ENCODE assay signal across 20 cellular contexts in the genomic region with DNA sequence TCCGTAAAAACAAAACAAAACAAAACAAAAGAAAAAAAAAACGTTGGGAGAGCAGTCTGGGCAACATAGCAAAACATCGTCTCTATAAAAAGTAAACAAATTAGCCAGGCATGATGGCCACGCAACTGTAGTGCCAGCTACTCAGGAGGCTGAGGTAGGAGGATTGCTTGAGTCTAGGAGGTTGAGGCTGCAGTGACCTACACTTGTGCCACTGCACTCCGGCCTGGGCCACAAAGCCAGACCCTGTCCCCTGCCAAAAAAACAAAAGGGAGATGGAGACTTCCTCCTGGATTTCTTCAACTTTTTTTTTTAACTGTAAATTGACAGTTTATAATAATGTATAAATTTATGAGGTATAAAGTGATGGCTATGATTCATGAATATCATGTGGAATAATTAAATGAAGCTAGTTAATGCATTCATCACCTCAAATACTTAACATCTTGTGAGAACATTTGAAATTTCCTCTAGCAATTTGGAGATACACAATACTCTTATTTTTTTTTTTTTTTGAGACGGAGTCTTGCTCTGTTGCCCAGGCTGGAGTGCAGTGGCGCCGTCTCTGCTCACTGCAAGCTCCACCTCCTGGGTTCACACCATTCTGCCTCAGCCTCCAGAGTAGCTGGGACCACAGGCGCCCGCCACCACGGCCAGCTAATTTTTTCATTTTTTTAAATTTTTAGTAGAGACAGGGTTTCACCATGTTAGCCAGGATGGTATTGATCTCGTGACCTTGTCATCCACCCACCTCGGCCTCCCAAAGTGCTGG. TPM values are rescaled to one million over a fixed set of nuclear protein-coding genes. Genes with fewer than 3 reads are reported as not detected.
DNase-seq lines count a peak whose midpoint lies in the region; ATAC-seq, FAIRE-seq and TF ChIP-seq lines count a peak whose summit lies in the region.
"Had no signal": no experiment of that assay in that cellular context is flagged by ENCODE, and none has a peak within 500 bp of the region (broad histone marks: within the 10 kb centered on the region; RNA-seq: fewer than 3 reads in every experiment).

No MANE protein-coding gene starts in this region.

- no peak for ATAC-seq in activated CD4-positive, alpha-beta T cell treated with anti-CD3 and anti-CD28 coated beads for 36 hours
- ATAC-seq in GM12878 (no peak), GM21529 (IDR thresholded peaks at IDR 0.05; ENCODE audit: unreplicated experiment) (no peak), GM19455 (IDR thresholded peaks at IDR 0.05; ENCODE audit: unreplicated experiment) (no peak)

- no peak for FAIRE-seq in GM12878 (lab: Jason Lieb, UNC)
- FAIRE-seq: islet of Langerhans had no signal

- BruUV-seq in GM12878 (replicated peaks; lab: Mats Ljungman, UMichigan), result TSS peak; percentile 36

- CTCF ChIA-PET in activated CD4-positive, alpha-beta T cell treated with anti-CD3 and anti-CD28 coated beads for 36 hours (lab: Charles Lee), result interaction anchor here (0.6 kb wide), 3 partner anchors 79 to 237 kb away, joined by 3 to 4 read pairs (median 3); no protein-coding TSS in a partner anchor
- CTCF ChIA-PET in GM12878 (lab: Yijun Ruan, JAX), result interaction anchor here (0.6 kb wide), 2 partner anchors 70 to 1190 kb away, joined by 3 read pairs; no protein-coding TSS in a partner anchor

- H3K36me3 ChIP-seq in Karpas-422 (ENCODE audit: insufficient read depth, low read length) (peaks cover 28% of the 10 kb centered on the region), GM12878 (ENCODE audit: control insufficient read depth in 2 of 2, insufficient read depth in 2 of 2, low read length in 1 of 2) (peaks cover 0 to 7% of the 10 kb centered on the region in 2 experiments; a peak in 3 of 4 replicates), neural progenitor cell (no peaks in the 10 kb centered on the region)
- H3K36me3 ChIP-seq: neutrophil had no signal

- DNase-seq in activated CD4-positive, alpha-beta T cell treated with anti-CD3 and anti-CD28 coated beads for 36 hours, result no peak
- DNase-seq in activated CD4-positive, alpha-beta T cell treated with anti-CD3 and anti-CD28 coated beads, Interleukin-2, amount 50 U/mL, for 1 hour, result no peak
- no peak for DNase-seq in Karpas-422
- DNase-seq in GM12878 (ENCODE audit: low read depth, low spot score), result no peak
- DNase-seq in neural progenitor cell (ENCODE audit: low spot score), result no peak
- no peak for DNase-seq in HuH-7.5 (ENCODE audit: low spot score)
- DNase-seq: activated CD4-positive, alpha-beta T cell treated with anti-CD3 and anti-CD28 coated beads for 1 hour; adrenal gland; caudate nucleus; IMR-90; NCI-H2081; NCI-H524; stimulated activated naive CD4-positive, alpha-beta T cell; upper lobe of left lung had no signal

- H3K27me3 Mint-ChIP-seq in activated CD4-positive, alpha-beta T cell treated with anti-CD3 and anti-CD28 coated beads for 36 hours, result no peaks in the 10 kb centered on the region
- no peaks in the 10 kb centered on the region for H3K27me3 Mint-ChIP-seq in neural progenitor cell (ENCODE audit: insufficient read depth, low read depth)
- H3K27me3 Mint-ChIP-seq: memory B cell had no signal

- no peaks in the 10 kb centered on the region for H3K27me3 ChIP-seq in Karpas-422 (ENCODE audit: low read length)
- no peaks in the 10 kb centered on the region for H3K27me3 ChIP-seq in GM12878 (replicated peaks in 1 of 2; ENCODE audit: control insufficient read depth in 2 of 2, insufficient read depth in 2 of 2, low read length in 1 of 2)
- no peaks in the 10 kb centered on the region for H3K27me3 ChIP-seq in neural progenitor cell
- H3K27me3 ChIP-seq: adrenal gland, neutrophil, upper lobe of left lung had no signal

- H3K4me1 ChIP-seq in Karpas-422 (ENCODE audit: low read length), result peaks cover 27% of the 10 kb centered on the region
- H3K4me1 ChIP-seq in GM12878 (ENCODE audit: control insufficient read depth, insufficient read depth, low read length), result peaks cover 12% of the 10 kb centered on the region
- no peaks in the 10 kb centered on the region for H3K4me1 ChIP-seq in neural progenitor cell
- H3K4me1 ChIP-seq: adrenal gland had no signal

- no peak for TF ChIP-seq EP300 in GM12878 (IDR thresholded peaks at IDR 0.05; ENCODE audit: borderline replicate concordance in 1 of 2, control insufficient read depth in 1 of 2, low read depth in 2 of 2, low read length in 2 of 2)

- no peak overlapping the region for H2AFZ ChIP-seq in Karpas-422 (ENCODE audit: low read length)
- H2AFZ ChIP-seq in GM12878 (ENCODE audit: control insufficient read depth, low read depth, low read length), result no peak overlapping the region
- no peak overlapping the region for H2AFZ ChIP-seq in neural progenitor cell (replicated peaks)

- intact Hi-C loops in activated CD4-positive, alpha-beta T cell treated with anti-CD3 and anti-CD28 coated beads for 36 hours (cut with DNase I, micrococcal nuclease), result no loop called here
- intact Hi-C loops in GM12878 (cut with micrococcal nuclease; ENCODE audit: unreplicated experiment), result loop anchor here (2.0 kb wide), 1 partner anchor 23 kb away; a partner anchor contains a TSS

- in situ Hi-C loops in GM12878 (cut with MboI), result no loop called here

- peaks cover 10% of the 10 kb centered on the region for H3F3A ChIP-seq in neural progenitor cell (ENCODE audit: low read depth)

- no peak overlapping the region for H3K27ac ChIP-seq in Karpas-422 (ENCODE audit: low read length)
- H3K27ac ChIP-seq in GM12878 (ENCODE audit: control insufficient read depth, insufficient read depth), result no peak overlapping the region
- no peak overlapping the region for H3K27ac ChIP-seq in neural progenitor cell
- H3K27ac ChIP-seq: adrenal gland, neutrophil, upper lobe of left lung had no signal

- no peak overlapping the region for H3K9ac ChIP-seq in Karpas-422 (ENCODE audit: low read length)
- H3K9ac ChIP-seq in GM12878 (ENCODE audit: control insufficient read depth, insufficient read depth, low read length), result no peak overlapping the region
- no peak overlapping the region for H3K9ac ChIP-seq in neural progenitor cell

- no peak for TF ChIP-seq RAD21 in GM12878 (IDR thresholded peaks at IDR 0.05; ENCODE audit: insufficient read depth, low read depth, low read length)

- RAD21 ChIA-PET in GM12878 (lab: Charles Lee; ENCODE audit: unreplicated experiment), result no interaction called here

- H4K20me1 ChIP-seq in Karpas-422 (ENCODE audit: insufficient read depth, low read depth, low read length), result no peaks in the 10 kb centered on the region
- H4K20me1 ChIP-seq in GM12878 (ENCODE audit: control insufficient read depth, insufficient read depth), result no peaks in the 10 kb centered on the region
- H4K20me1 ChIP-seq in neural progenitor cell (ENCODE audit: low read depth), result peaks cover 13% of the 10 kb centered on the region

- peaks cover 23% of the 10 kb centered on the region for H3K4me1 Mint-ChIP-seq in activated CD4-positive, alpha-beta T cell treated with anti-CD3 and anti-CD28 coated beads for 36 hours
- H3K4me1 Mint-ChIP-seq in neural progenitor cell, result peaks cover 2% of the 10 kb centered on the region

- no peaks in the 10 kb centered on the region for H3K9me2 ChIP-seq in Karpas-422 (replicated peaks; ENCODE audit: insufficient read depth, low read length)

- H3K4me3 Mint-ChIP-seq in activated CD4-positive, alpha-beta T cell treated with anti-CD3 and anti-CD28 coated beads for 36 hours, result peak overlapping the region; percentile 83
- H3K4me3 Mint-ChIP-seq in neural progenitor cell, result peak overlapping the region; percentile 62
- H3K4me3 Mint-ChIP-seq: memory B cell had no signal

- no peak for TF ChIP-seq POLR2A in GM12878 (IDR thresholded peaks at IDR 0.05; ENCODE audit: low read depth, low read length)

- no peaks in the 10 kb centered on the region for H3K9me3 Mint-ChIP-seq in activated CD4-positive, alpha-beta T cell treated with anti-CD3 and anti-CD28 coated beads for 36 hours (ENCODE audit: low read depth)
- H3K9me3 Mint-ChIP-seq in neural progenitor cell, result no peaks in the 10 kb centered on the region
- H3K9me3 Mint-ChIP-seq: CD14-positive monocyte, memory B cell had no signal

- SMC1A ChIA-PET in GM12878 (lab: Charles Lee; ENCODE audit: uncharacterized antibody, unreplicated experiment), result interaction anchor here (0.6 to 1.1 kb wide), 3 partner anchors 17 to 364 kb away, joined by 3 to 4 read pairs (median 3); no protein-coding TSS in a partner anchor

- H3K4me3 ChIP-seq in Karpas-422 (ENCODE audit: low read length), result peak overlapping the region; percentile 94; the same call in 1 of the 2 replicates
- no peak overlapping the region for H3K4me3 ChIP-seq in GM12878
- no peak overlapping the region for H3K4me3 ChIP-seq in neural progenitor cell
- H3K4me3 ChIP-seq: adrenal gland, upper lobe of left lung had no signal

- H3K4me2 ChIP-seq in Karpas-422 (ENCODE audit: low read depth, low read length, poor library complexity, severe bottlenecking) (peak overlapping the region; percentile 77), GM12878 (ENCODE audit: control insufficient read depth, insufficient read depth) (peak overlapping the region; percentile 38; the same call in 1 of the 2 replicates), neural progenitor cell (no peak overlapping the region)

- POLR2A ChIA-PET in activated CD4-positive, alpha-beta T cell treated with anti-CD3 and anti-CD28 coated beads for 36 hours (lab: Charles Lee), result interaction anchor here (0.6 kb wide), 1 partner anchor 22 kb away, joined by 3 read pairs; no protein-coding TSS in a partner anchor
- POLR2A ChIA-PET in GM12878 (lab: Charles Lee), result interaction anchor here (0.7 to 1.0 kb wide), 4 partner anchors 10 to 340 kb away, joined by 3 to 5 read pairs (median 4); no protein-coding TSS in a partner anchor

- H3K79me2 ChIP-seq in Karpas-422 (ENCODE audit: low read length), result peaks cover 57% of the 10 kb centered on the region
- H3K79me2 ChIP-seq in GM12878 (ENCODE audit: control insufficient read depth, insufficient read depth, low read length), result peaks cover 14% of the 10 kb centered on the region
- peaks cover 45% of the 10 kb centered on the region for H3K79me2 ChIP-seq in neural progenitor cell (ENCODE audit: low read depth)

- TF ChIP-seq CTCF in GM12878 (IDR thresholded peaks at IDR 0.05 in 2 of 3, conservative IDR thresholded peaks at IDR 0.05 in 1 of 3; ENCODE audit: control insufficient read depth in 2 of 3, extremely low read depth in 1 of 3, insufficient read depth in 1 of 3, low read depth in 3 of 3, low read length in 3 of 3), result no peak
- no peak for TF ChIP-seq CTCF in neural progenitor cell (IDR thresholded peaks at IDR 0.05)

- H3K36me3 Mint-ChIP-seq in activated CD4-positive, alpha-beta T cell treated with anti-CD3 and anti-CD28 coated beads for 36 hours (ENCODE audit: low read depth), result peaks cover 28% of the 10 kb centered on the region
- peaks cover 17% of the 10 kb centered on the region for H3K36me3 Mint-ChIP-seq in neural progenitor cell

- 77% methylated on average over 12 of the region's 13 CpGs for WGBS in GM12878 (ENCODE audit: insufficient coverage, insufficient replicate concordance, low lambda C conversion rate, missing lambda C conversion rate)

- H3K9me3 ChIP-seq in Karpas-422 (ENCODE audit: low read length), result no peaks in the 10 kb centered on the region
- H3K9me3 ChIP-seq in GM12878 (replicated peaks; ENCODE audit: control insufficient read depth, insufficient read depth, low read length), result no peaks in the 10 kb centered on the region
- H3K9me3 ChIP-seq in neural progenitor cell (ENCODE audit: low read depth), result no peaks in the 10 kb centered on the region
- H3K9me3 ChIP-seq: adrenal gland, neutrophil, upper lobe of left lung had no signal

- H3K27ac Mint-ChIP-seq in activated CD4-positive, alpha-beta T cell treated with anti-CD3 and anti-CD28 coated beads for 36 hours, result no peak overlapping the region
- H3K27ac Mint-ChIP-seq in neural progenitor cell, result no peak overlapping the region
- H3K27ac Mint-ChIP-seq: CD14-positive monocyte, memory B cell had no signal

RNA-seq across cellular contexts. Expression of a gene that starts 1.9 kb away (rescaled TPM):
- 10 to 100 TPM; 31.0 to 35.2 TPM for total RNA-seq in activated CD4-positive, alpha-beta T cell treated with anti-CD3 and anti-CD28 coated beads for 36 hours
- total RNA-seq in Karpas-422 (2014; rRNA removed; shearing (Covaris generic); ENCODE audit: low replicate concordance), result 38.1 and 38.7 TPM in 2 replicates
- 19.9 and 25.0 TPM in 2 replicates for total RNA-seq in GM12878 (2013; cell fraction: nucleolus; rRNA removed)
- total RNA-seq in GM12878 (2014; rRNA removed) (34.3 and 36.5 TPM in 2 replicates), GM12878 (2014; rRNA removed; fragmentation: Illumina TruSeq; extraction: Trizol) (27.0 and 31.0 TPM in 2 replicates), GM12878 (2021) (28.0 and 29.9 TPM in 2 replicates), neural progenitor cell (ENCODE audit: low replicate concordance) (15.2 and 26.9 TPM in 2 replicates)
- 14.1 TPM for polyA plus RNA-seq in GM12878 (2011; ENCODE audit: low read depth)
- polyA plus RNA-seq in GM12878 (2011; rRNA removed) (41.3 and 47.9 TPM in 2 replicates), GM12878 (2014; fragmentation: Illumina TruSeq; extraction: Trizol) (12.2 and 18.2 TPM in 2 replicates), GM12878 (2014; fragmentation: Nextera tagmentation; extraction: Ambion mirVana) (10 to 100 TPM in 1 of 2 experiments, 1 to 10 TPM in 1; 7.2 to 19.1 TPM), GM12878 (2014; rRNA removed) (32.2 and 32.5 TPM in 2 replicates), GM12878 (2016; fragmentation: Nextera tagmentation; extraction: Ambion mirVana) (10 to 100 TPM; 25.7 to 25.8 TPM)
- 36.8 and 44.3 TPM in 2 replicates for polyA plus RNA-seq in GM12878 (2011; cell fraction: cytosol; rRNA removed)
- 21.6 and 28.4 TPM in 2 replicates for polyA plus RNA-seq in GM12878 (2011; cell fraction: nucleus; rRNA removed)
- 15.9 and 18.3 TPM in 2 replicates for polyA plus RNA-seq in GM12878 (2012)
- 32.1 and 36.2 TPM in 2 replicates for polyA minus RNA-seq in GM12878 (2011; rRNA and poly(A)+ RNA removed)
- 8.7 and 11.1 TPM in 2 replicates for polyA minus RNA-seq in GM12878 (2011; cell fraction: cytosol; rRNA and poly(A)+ RNA removed)
- polyA minus RNA-seq in GM12878 (2011; cell fraction: nucleus; rRNA and poly(A)+ RNA removed), result 5.7 and 10.2 TPM in 2 replicates

RNA-seq across cellular contexts. Expression of a gene that starts 22.1 kb away (rescaled TPM):
- total RNA-seq in activated CD4-positive, alpha-beta T cell treated with anti-CD3 and anti-CD28 coated beads for 36 hours, result 100 to 1,000 TPM; 145 to 225 TPM
- total RNA-seq in Karpas-422 (2014; rRNA removed; shearing (Covaris generic); ENCODE audit: low replicate concordance), result 190 and 313 TPM in 2 replicates
- 87.5 and 121 TPM in 2 replicates for total RNA-seq in GM12878 (2013; cell fraction: nucleolus; rRNA removed)
- total RNA-seq in GM12878 (2014; rRNA removed), result 80.0 and 103 TPM in 2 replicates
- 129 and 137 TPM in 2 replicates for total RNA-seq in GM12878 (2014; rRNA removed; fragmentation: Illumina TruSeq; extraction: Trizol)
- total RNA-seq in GM12878 (2021), result 96.3 and 104 TPM in 2 replicates
- 57.9 TPM for polyA plus RNA-seq in GM12878 (2011; ENCODE audit: low read depth)
- polyA plus RNA-seq in GM12878 (2011; rRNA removed), result 237 and 372 TPM in 2 replicates
- 117 and 164 TPM in 2 replicates for polyA plus RNA-seq in GM12878 (2011; cell fraction: cytosol; rRNA removed)
- polyA plus RNA-seq in GM12878 (2011; cell fraction: nucleus; rRNA removed), result 86.3 and 92.6 TPM in 2 replicates
- 80.0 and 118 TPM in 2 replicates for polyA plus RNA-seq in GM12878 (2012)
- polyA plus RNA-seq in GM12878 (2014; fragmentation: Illumina TruSeq; extraction: Trizol), result 117 and 145 TPM in 2 replicates
- polyA plus RNA-seq in GM12878 (2014; fragmentation: Nextera tagmentation; extraction: Ambion mirVana), result 10 to 100 TPM; 50.6 to 54.2 TPM
- polyA plus RNA-seq in GM12878 (2014; rRNA removed), result 99.7 and 113 TPM in 2 replicates
- 100 to 1,000 TPM in 1 of 2 experiments, 10 to 100 TPM in 1; 98.5 to 122 TPM for polyA plus RNA-seq in GM12878 (2016; fragmentation: Nextera tagmentation; extraction: Ambion mirVana)
- polyA minus RNA-seq in GM12878 (2011; rRNA and poly(A)+ RNA removed), result 220 and 320 TPM in 2 replicates
- polyA minus RNA-seq in GM12878 (2011; cell fraction: cytosol; rRNA and poly(A)+ RNA removed), result 93.0 and 117 TPM in 2 replicates
- 29.6 and 34.7 TPM in 2 replicates for polyA minus RNA-seq in GM12878 (2011; cell fraction: nucleus; rRNA and poly(A)+ RNA removed)
- 305 and 373 TPM in 2 replicates for total RNA-seq in neural progenitor cell (ENCODE audit: low replicate concordance)

RNA-seq across cellular contexts. Expression of a gene that starts 41.1 kb away (rescaled TPM):
- total RNA-seq in activated CD4-positive, alpha-beta T cell treated with anti-CD3 and anti-CD28 coated beads for 36 hours, result 100 to 1,000 TPM; 686 to 839 TPM
- 219 and 234 TPM in 2 replicates for total RNA-seq in Karpas-422 (2014; rRNA removed; shearing (Covaris generic); ENCODE audit: low replicate concordance)
- total RNA-seq in GM12878 (2013; cell fraction: nucleolus; rRNA removed), result 401 and 455 TPM in 2 replicates
- total RNA-seq in GM12878 (2014; rRNA removed), result 190 and 208 TPM in 2 replicates
- total RNA-seq in GM12878 (2014; rRNA removed; fragmentation: Illumina TruSeq; extraction: Trizol), result 132 and 145 TPM in 2 replicates
- total RNA-seq in GM12878 (2021), result 389 and 390 TPM in 2 replicates
- 425 TPM for polyA plus RNA-seq in GM12878 (2011; ENCODE audit: low read depth)
- polyA plus RNA-seq in GM12878 (2011; rRNA removed), result 73.4 and 161 TPM in 2 replicates
- 243 and 341 TPM in 2 replicates for polyA plus RNA-seq in GM12878 (2011; cell fraction: cytosol; rRNA removed)
- polyA plus RNA-seq in GM12878 (2011; cell fraction: nucleus; rRNA removed), result 464 and 522 TPM in 2 replicates
- 590 and 669 TPM in 2 replicates for polyA plus RNA-seq in GM12878 (2012)
- 164 and 308 TPM in 2 replicates for polyA plus RNA-seq in GM12878 (2014; fragmentation: Illumina TruSeq; extraction: Trizol)
- 100 to 1,000 TPM; 124 to 133 TPM for polyA plus RNA-seq in GM12878 (2014; fragmentation: Nextera tagmentation; extraction: Ambion mirVana)
- polyA plus RNA-seq in GM12878 (2014; rRNA removed), result 171 and 202 TPM in 2 replicates
- 100 to 1,000 TPM; 387 to 400 TPM for polyA plus RNA-seq in GM12878 (2016; fragmentation: Nextera tagmentation; extraction: Ambion mirVana)
- polyA minus RNA-seq in GM12878 (2011; rRNA and poly(A)+ RNA removed), result 290 and 381 TPM in 2 replicates
- polyA minus RNA-seq in GM12878 (2011; cell fraction: cytosol; rRNA and poly(A)+ RNA removed), result 243 and 254 TPM in 2 replicates
- 138 and 217 TPM in 2 replicates for polyA minus RNA-seq in GM12878 (2011; cell fraction: nucleus; rRNA and poly(A)+ RNA removed)
- 109 and 224 TPM in 2 replicates for total RNA-seq in neural progenitor cell (ENCODE audit: low replicate concordance)
